Comparison of ENCODE assay signal across 8 cellular contexts in genomic region chr2:70686577-70687460, GRCh38.
DNase-seq lines count a peak whose midpoint lies in the region; ATAC-seq and TF ChIP-seq lines count a peak whose summit lies in the region.

No MANE protein-coding gene starts in this region.

- peak; percentile 57 for DNase-seq in D341Med (ENCODE audit: low spot score)
- peak; percentile 69 for DNase-seq in GM20000 (ENCODE audit: low spot score)
- DNase-seq in NCI-H2171 treated with DMSO at 0.1 percent for 48 hours (lab: John Stamatoyannopoulos, UW): peak; percentile 87
- DNase-seq in iPS-NIHi11 (ENCODE audit: low spot score): peak; percentile 86
- no peak for DNase-seq in T-helper 2 cell treated with Interferon-gamma antibody and Interleukin-4, amounts not matched to agents 5 μg/mL and 100 μg/mL, for 36 hours (ENCODE audit: low spot score)

- H3K4me3 Mint-ChIP-seq in activated T-helper 17 cell treated with anti-CD3 and anti-CD28 coated beads, Interleukin-2, amount 50 U/mL, for 72 hours: no peak overlapping the region
- H3K4me3 Mint-ChIP-seq in T-helper 2 cell treated with Interferon-gamma antibody and Interleukin-4, amounts not matched to agents 5 μg/mL and 100 μg/mL, for 36 hours: no peak overlapping the region

- no peak overlapping the region for H3K27ac Mint-ChIP-seq in activated T-helper 17 cell treated with anti-CD3 and anti-CD28 coated beads, Interleukin-2, amount 50 U/mL, for 72 hours
- H3K27ac Mint-ChIP-seq in T-helper 2 cell treated with Interferon-gamma antibody and Interleukin-4, amounts not matched to agents 5 μg/mL and 100 μg/mL, for 36 hours: no peak overlapping the region

- no peaks in the 10 kb centered on the region for H3K4me1 Mint-ChIP-seq in activated T-helper 17 cell treated with anti-CD3 and anti-CD28 coated beads, Interleukin-2, amount 50 U/mL, for 72 hours
- no peaks in the 10 kb centered on the region for H3K4me1 Mint-ChIP-seq in T-helper 2 cell treated with Interferon-gamma antibody and Interleukin-4, amounts not matched to agents 5 μg/mL and 100 μg/mL, for 36 hours (ENCODE audit: low read depth)

- TF ChIP-seq CTCF in GM20000 (IDR thresholded peaks at IDR 0.05; ENCODE audit: extremely low read depth, missing control alignments): peak; percentile 35

- H3K27me3 Mint-ChIP-seq in activated T-helper 17 cell treated with anti-CD3 and anti-CD28 coated beads, Interleukin-2, amount 50 U/mL, for 72 hours: peaks cover 11% of the 10 kb centered on the region
- H3K27me3 Mint-ChIP-seq in T-helper 2 cell treated with Interferon-gamma antibody and Interleukin-4, amounts not matched to agents 5 μg/mL and 100 μg/mL, for 36 hours (ENCODE audit: low read depth): no peaks in the 10 kb centered on the region

- no peaks in the 10 kb centered on the region for H3K36me3 Mint-ChIP-seq in activated T-helper 17 cell treated with anti-CD3 and anti-CD28 coated beads, Interleukin-2, amount 50 U/mL, for 72 hours (ENCODE audit: low read depth)
- no peaks in the 10 kb centered on the region for H3K36me3 Mint-ChIP-seq in T-helper 2 cell treated with Interferon-gamma antibody and Interleukin-4, amounts not matched to agents 5 μg/mL and 100 μg/mL, for 36 hours (ENCODE audit: low read depth)

- no peaks in the 10 kb centered on the region for H3K9me3 Mint-ChIP-seq in activated T-helper 17 cell treated with anti-CD3 and anti-CD28 coated beads, Interleukin-2, amount 50 U/mL, for 72 hours
- no peaks in the 10 kb centered on the region for H3K9me3 Mint-ChIP-seq in T-helper 2 cell treated with Interferon-gamma antibody and Interleukin-4, amounts not matched to agents 5 μg/mL and 100 μg/mL, for 36 hours

- peak; percentile 38 for ATAC-seq in activated T-helper 17 cell treated with anti-CD3 and anti-CD28 coated beads, Interleukin-2, amount 50 U/mL, for 72 hours (replicated peaks)
- ATAC-seq in HG03097 (IDR thresholded peaks at IDR 0.05; ENCODE audit: low FRiP score, unreplicated experiment) (no peak), HG03571 (IDR thresholded peaks at IDR 0.05; ENCODE audit: unreplicated experiment) (no peak)
